Comparison of ENCODE assay signal across 4 cellular contexts in genomic region chr11:25924586-25924985, GRCh38.
"Had no signal": no experiment of that assay in that cellular context is flagged by ENCODE, and none has a peak within 500 bp of the region (broad histone marks: within the 10 kb centered on the region; RNA-seq: fewer than 3 reads in every experiment).

No MANE protein-coding gene starts in this region.

- DNase-seq: H9, HCEC 1CT, IMR-90 had no signal

- H3K4me3 ChIP-seq: GM23338 had no signal

- ATAC-seq: GM23338 had no signal
